ENCODE assay signal across 8 cellular contexts in the genomic region with DNA sequence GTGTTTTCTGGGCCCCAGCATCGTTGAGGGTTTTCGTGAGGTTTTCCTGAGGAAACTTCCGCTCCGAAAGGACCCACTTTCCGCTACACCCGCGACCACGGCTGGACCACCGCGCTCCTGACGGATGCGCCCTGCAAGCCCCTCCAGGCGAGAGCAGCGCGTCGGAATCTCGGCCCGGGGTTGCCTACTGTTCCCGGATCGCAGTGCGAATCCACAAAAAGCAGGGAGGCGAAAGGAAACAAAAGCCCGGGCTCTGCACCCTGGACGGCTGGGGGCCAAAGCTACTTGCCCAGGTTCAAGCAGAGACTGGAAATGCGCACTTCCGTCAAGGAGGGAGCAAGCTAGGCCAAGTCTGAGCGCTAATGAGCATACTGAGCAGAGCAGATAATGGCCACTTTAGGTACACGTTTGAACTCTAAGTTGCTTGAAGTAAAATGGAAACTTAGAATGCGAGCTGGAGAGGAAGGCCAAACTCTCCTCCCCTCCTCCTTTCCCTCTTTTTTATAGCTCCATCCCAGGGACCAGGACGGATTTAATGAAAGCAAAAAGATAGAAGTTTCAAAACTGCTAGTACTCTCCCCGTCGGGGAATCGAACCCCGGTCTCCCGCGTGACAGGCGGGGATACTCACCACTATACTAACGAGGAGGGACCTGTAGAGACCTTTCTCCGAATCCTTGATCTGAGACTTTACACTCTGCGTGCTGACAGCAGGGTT. TPM values are rescaled to one million over a fixed set of nuclear protein-coding genes. Genes with fewer than 3 reads are reported as not detected.
DNase-seq lines count a peak whose midpoint lies in the region; ATAC-seq and TF ChIP-seq lines count a peak whose summit lies in the region.

No MANE protein-coding gene starts in this region.

- peak overlapping the region; percentile 97 for H3K27ac ChIP-seq in duodenal mucosa (ENCODE audit: low read depth, low read length)
- peak overlapping the region; percentile 96 to 98 for H3K27ac ChIP-seq in lung (ENCODE audit: low read depth in 1 of 2, low read length in 1 of 2)

- CTCF ChIA-PET in activated CD4-positive, alpha-beta memory T cell treated with anti-CD3 and anti-CD28 coated beads, Interleukin-2, amount 10 ng/mL, durations not matched to agents 7 days and 5 days (lab: Charles Lee) = interaction anchor here (0.7 to 4.1 kb wide), 21 partner anchors 10 to 341 kb away, joined by 3 to 52 read pairs (median 6); partner anchors contain the start of genes ALOXE3, AURKB, BORCS6 and CTC1

- POLR2A ChIA-PET in activated CD4-positive, alpha-beta memory T cell treated with anti-CD3 and anti-CD28 coated beads, Interleukin-2, amount 10 ng/mL, durations not matched to agents 7 days and 5 days (lab: Charles Lee) = interaction anchor here (0.9 to 25.1 kb wide), 26 partner anchors 11 to 161 kb away, joined by 3 to 612 read pairs (median 7); partner anchors contain the start of genes AURKB, BORCS6, CTC1 and HES7

- no peaks in the 10 kb centered on the region for H3K9me3 Mint-ChIP-seq in activated CD4-positive, alpha-beta memory T cell treated with anti-CD3 and anti-CD28 coated beads, Interleukin-2, amount 10 ng/mL, durations not matched to agents 7 days and 5 days

- 0 to 1% methylated on average over 40 of the region's 40 CpGs for WGBS in lung, 2 donors

- H3K4me1 ChIP-seq in duodenal mucosa (ENCODE audit: control insufficient read depth in 1 of 2, insufficient read depth in 2 of 2, low read length in 2 of 2) = peaks cover 13 to 26% of the 10 kb centered on the region in 2 donors
- peaks cover 0 to 4% of the 10 kb centered on the region in 2 donors for H3K4me1 ChIP-seq in lung (ENCODE audit: control insufficient read depth in 2 of 2, insufficient read depth in 2 of 2, low read length in 2 of 2)

- H3K27me3 Mint-ChIP-seq in activated CD4-positive, alpha-beta memory T cell treated with anti-CD3 and anti-CD28 coated beads, Interleukin-2, amount 10 ng/mL, durations not matched to agents 7 days and 5 days = peaks cover 2% of the 10 kb centered on the region

- H3K9me3 ChIP-seq in duodenal mucosa (ENCODE audit: control insufficient read depth in 1 of 2, low read length in 2 of 2) (no peaks in the 10 kb centered on the region), lung (ENCODE audit: control insufficient read depth in 2 of 2, insufficient read depth in 1 of 2, low read length in 1 of 2) (no peaks in the 10 kb centered on the region)

- DNase-seq in Ammon's horn (ENCODE audit: low spot score) (peak; percentile 94), NCI-H748 treated with DMSO at 0.1 percent for 48 hours (lab: John Stamatoyannopoulos, UW) (peak; percentile 95), lung (ENCODE audit: low spot score) (peak; percentile 88)
- peak; percentile 89 for DNase-seq in activated CD4-positive, alpha-beta memory T cell treated with anti-CD3 and anti-CD28 coated beads, Interleukin-2, amount 10 ng/mL, durations not matched to agents 7 days and 5 days
- peak; percentile 84 to 91 (median 85) for DNase-seq in stimulated activated CD4-positive, alpha-beta T cell treated with anti-CD3 and anti-CD28 coated beads, TNF-alpha, amount 100 ng/mL, for 24 hours (ENCODE audit: low read depth in 3 of 3)

- no peaks in the 10 kb centered on the region for H3K36me3 ChIP-seq in duodenal mucosa (ENCODE audit: control insufficient read depth in 1 of 2, insufficient read depth in 2 of 2, low read length in 2 of 2)
- H3K36me3 ChIP-seq in lung (ENCODE audit: control insufficient read depth in 2 of 2, insufficient read depth in 2 of 2, low read length in 2 of 2) = no peaks in the 10 kb centered on the region

- H3K9ac ChIP-seq in duodenal mucosa (ENCODE audit: low read depth in 1 of 2, low read length in 2 of 2) = peak overlapping the region; percentile 83 to 89

- H3K4me3 ChIP-seq in duodenal mucosa (ENCODE audit: low read depth in 1 of 2, low read length in 2 of 2) = peak overlapping the region; percentile 85 to 90
- H3K4me3 ChIP-seq in lung = peak overlapping the region; percentile 65

- H3K36me3 Mint-ChIP-seq in activated CD4-positive, alpha-beta memory T cell treated with anti-CD3 and anti-CD28 coated beads, Interleukin-2, amount 10 ng/mL, durations not matched to agents 7 days and 5 days (ENCODE audit: low read depth) = peaks cover 35% of the 10 kb centered on the region

- H3K27ac Mint-ChIP-seq in activated CD4-positive, alpha-beta memory T cell treated with anti-CD3 and anti-CD28 coated beads, Interleukin-2, amount 10 ng/mL, durations not matched to agents 7 days and 5 days = peak overlapping the region; percentile 99

- peak overlapping the region; percentile 95 for H3K4me3 Mint-ChIP-seq in activated CD4-positive, alpha-beta memory T cell treated with anti-CD3 and anti-CD28 coated beads, Interleukin-2, amount 10 ng/mL, durations not matched to agents 7 days and 5 days

- no peak for TF ChIP-seq CTCF in lung (IDR thresholded peaks at IDR 0.05; ENCODE audit: control extremely low read depth, extremely low read depth)

- H3K27me3 ChIP-seq in duodenal mucosa (ENCODE audit: control insufficient read depth in 1 of 2, insufficient read depth in 2 of 2, low read length in 2 of 2) = no peaks in the 10 kb centered on the region
- no peaks in the 10 kb centered on the region for H3K27me3 ChIP-seq in lung (ENCODE audit: control insufficient read depth, insufficient read depth)

- peaks cover 60% of the 10 kb centered on the region for H3K4me1 Mint-ChIP-seq in activated CD4-positive, alpha-beta memory T cell treated with anti-CD3 and anti-CD28 coated beads, Interleukin-2, amount 10 ng/mL, durations not matched to agents 7 days and 5 days

- ATAC-seq in GM19035 (IDR thresholded peaks at IDR 0.05; ENCODE audit: unreplicated experiment) (peak; percentile 52), HG03432 (IDR thresholded peaks at IDR 0.05; ENCODE audit: unreplicated experiment) (peak; percentile 42), lung (ENCODE audit: insufficient read depth, low FRiP score) (peak; percentile 36)

RNA-seq across cellular contexts. Expression of gene AURKB, which starts 11.4 kb away (rescaled TPM):
- total RNA-seq in activated CD4-positive, alpha-beta memory T cell treated with anti-CD3 and anti-CD28 coated beads, Interleukin-2, amount 10 ng/mL, durations not matched to agents 7 days and 5 days = 100 to 1,000 TPM; 160 to 167 TPM
- total RNA-seq in lung = 1 to 10 TPM; 2.1 to 3.9 TPM
- 1 to 10 TPM; 3.6 to 5.7 TPM for polyA plus RNA-seq in lung

RNA-seq across cellular contexts. Expression of gene CTC1, which starts 26.0 kb away (rescaled TPM):
- 100 to 1,000 TPM; 116 to 120 TPM for total RNA-seq in activated CD4-positive, alpha-beta memory T cell treated with anti-CD3 and anti-CD28 coated beads, Interleukin-2, amount 10 ng/mL, durations not matched to agents 7 days and 5 days
- 10 to 100 TPM; 27.7 to 45.3 TPM for total RNA-seq in lung
- 10 to 100 TPM; 19.1 to 26.5 TPM for polyA plus RNA-seq in lung

RNA-seq across cellular contexts. Expression of gene PFAS, which starts 27.3 kb away (rescaled TPM):
- total RNA-seq in activated CD4-positive, alpha-beta memory T cell treated with anti-CD3 and anti-CD28 coated beads, Interleukin-2, amount 10 ng/mL, durations not matched to agents 7 days and 5 days = 10 to 100 TPM; 43.6 to 45.9 TPM
- 10 to 100 TPM; 20.1 to 47.6 TPM for total RNA-seq in lung
- polyA plus RNA-seq in lung = 10 to 100 TPM; 14.0 to 15.3 TPM

RNA-seq across cellular contexts. Expression of gene BORCS6, which starts 31.8 kb away (rescaled TPM):
- 10 to 100 TPM; 16.3 to 17.0 TPM for total RNA-seq in activated CD4-positive, alpha-beta memory T cell treated with anti-CD3 and anti-CD28 coated beads, Interleukin-2, amount 10 ng/mL, durations not matched to agents 7 days and 5 days
- 10 to 100 TPM in 1 of 2 donors, 1 to 10 TPM in 1; 5.3 to 10.8 TPM for total RNA-seq in lung
- polyA plus RNA-seq in lung = 10 to 100 TPM in 1 of 2 donors, 1 to 10 TPM in 1; 5.6 to 10.5 TPM

RNA-seq across cellular contexts. Expression of gene TMEM107, which starts 45.6 kb away (rescaled TPM):
- total RNA-seq in activated CD4-positive, alpha-beta memory T cell treated with anti-CD3 and anti-CD28 coated beads, Interleukin-2, amount 10 ng/mL, durations not matched to agents 7 days and 5 days = 10 to 100 TPM; 49.7 to 53.9 TPM
- total RNA-seq in lung = 10 to 100 TPM; 24.4 to 33.1 TPM
- polyA plus RNA-seq in lung = 10 to 100 TPM; 13.2 to 19.0 TPM

Comparison
In these comparisons a context has a peak if more than half of its experiments do, and no peak if none do; other contexts are left out.
1. Peak in every context shown above with its lines: DNase-seq, ATAC-seq, H3K4me3 ChIP-seq and H3K27ac ChIP-seq.
2. RNA of gene AURKB, which starts 11.4 kb away (total RNA-seq): 160 to 167 TPM in activated CD4-positive, alpha-beta memory T cell treated with anti-CD3 and anti-CD28 coated beads, Interleukin-2, amount 10 ng/mL, durations not matched to agents 7 days and 5 days; 2.1 to 3.9 TPM in lung; every median in the first group is over 10 times any median in the second.